14 cellular contexts compared by ENCODE assay signal in genomic region chr20:62898093-62898964, GRCh38. TPM values are rescaled to one million over a fixed set of nuclear protein-coding genes. Genes with fewer than 3 reads are reported as not detected.
A peak's percentile ranks its signal among the peaks of the same experiment; 100 is the strongest.
DNase-seq lines count a peak whose midpoint lies in the region; ATAC-seq and TF ChIP-seq lines count a peak whose summit lies in the region.
"Had no signal": no experiment of that assay in that cellular context is flagged by ENCODE, and none has a peak within 500 bp of the region (broad histone marks: within the 10 kb centered on the region; RNA-seq: fewer than 3 reads in every experiment).

No MANE protein-coding gene starts in this region.

- TF ChIP-seq POLR2A in stomach (IDR thresholded peaks at IDR 0.05), result no peak
- TF ChIP-seq POLR2A in thyroid gland (IDR thresholded peaks at IDR 0.05), result no peak
- TF ChIP-seq POLR2A in uterus (IDR thresholded peaks at IDR 0.05), result no peak

- TF ChIP-seq CTCF in WERI-Rb-1 (IDR thresholded peaks at IDR 0.05; ENCODE audit: low read depth, low read length) (no peak), stomach (IDR thresholded peaks at IDR 0.05) (no peak), thyroid gland (IDR thresholded peaks at IDR 0.05) (no peak), uterus (IDR thresholded peaks at IDR 0.05) (no peak)

- H3K27ac ChIP-seq in WERI-Rb-1 (peak overlapping the region; percentile 55), epithelial cell of prostate (peak overlapping the region; percentile 4), stomach (peak overlapping the region; percentile 56 to 79 (median 61)), thyroid gland (no peak overlapping the region), uterus (no peak overlapping the region)
- H3K27ac ChIP-seq: HL-60, ovary, SJSA1, suprapubic skin had no signal

- peak overlapping the region; percentile 66 to 85 for H3K4me3 Mint-ChIP-seq in activated T-cell treated with anti-CD3 and anti-CD28 coated beads, Interleukin-2, amount 50 U/mL, for 72 hours
- H3K4me3 Mint-ChIP-seq in activated T-cell treated with anti-CD3 and anti-CD28 coated beads, Interleukin-2, amount 50 U/mL, for 4 hours, result no peak overlapping the region

- no peaks in the 10 kb centered on the region for H3K9me3 ChIP-seq in WERI-Rb-1 (ENCODE audit: severe bottlenecking)
- no peaks in the 10 kb centered on the region for H3K9me3 ChIP-seq in stomach
- no peaks in the 10 kb centered on the region for H3K9me3 ChIP-seq in thyroid gland
- H3K9me3 ChIP-seq in uterus, result no peaks in the 10 kb centered on the region
- H3K9me3 ChIP-seq: ovary, SJSA1, suprapubic skin had no signal

- intact Hi-C loops in stomach (cut with DNase I; ENCODE audit: low total_unique reads), result no loop called here
- intact Hi-C loops in thyroid gland (cut with DNase I), result no loop called here
- intact Hi-C loops in uterus (cut with DNase I; ENCODE audit: low total_unique reads), result no loop called here

- H3K36me3 ChIP-seq in WERI-Rb-1 (peaks cover 61% of the 10 kb centered on the region), stomach (peaks cover 43 to 62% (median 60%) of the 10 kb centered on the region in 4 donors), thyroid gland (peaks cover 33 to 35% of the 10 kb centered on the region in 2 donors), uterus (no peaks in the 10 kb centered on the region)
- H3K36me3 ChIP-seq: ovary had no signal

- H3K4me1 Mint-ChIP-seq in activated T-cell treated with anti-CD3 and anti-CD28 coated beads, Interleukin-2, amount 50 U/mL, for 72 hours (ENCODE audit: low read depth), result peaks cover 52% of the 10 kb centered on the region
- H3K4me1 Mint-ChIP-seq in activated T-cell treated with anti-CD3 and anti-CD28 coated beads, Interleukin-2, amount 50 U/mL, for 4 hours (ENCODE audit: low read depth), result peaks cover 28% of the 10 kb centered on the region

- no peak for DNase-seq in activated T-cell treated with anti-CD3 and anti-CD28 coated beads, Interleukin-2, amount 50 U/mL, for 72 hours
- no peak for DNase-seq in activated T-cell treated with anti-CD3 and anti-CD28 coated beads, Interleukin-2, amount 50 U/mL, for 4 hours
- no peak for DNase-seq in WERI-Rb-1
- no peak for DNase-seq in epithelial cell of prostate (ENCODE audit: low read depth, low spot score)
- no peak for DNase-seq in stomach
- no peak for DNase-seq in thyroid gland
- DNase-seq in uterus, result no peak
- DNase-seq: foreskin fibroblast, Kasumi-1, ovary had no signal

- peak overlapping the region; percentile 69 for H3K27ac Mint-ChIP-seq in activated T-cell treated with anti-CD3 and anti-CD28 coated beads, Interleukin-2, amount 50 U/mL, for 72 hours

- 54 to 68% (median 61%) methylated on average over 16 of the region's 16 CpGs for WGBS in stomach, 5 donors
- 85 to 88% methylated on average over 16 of the region's 16 CpGs for WGBS in thyroid gland, 2 donors

- H3K27me3 ChIP-seq in WERI-Rb-1 (ENCODE audit: insufficient read depth, low read depth, severe bottlenecking) (no peaks in the 10 kb centered on the region), stomach (no peaks in the 10 kb centered on the region), thyroid gland (no peaks in the 10 kb centered on the region), uterus (no peaks in the 10 kb centered on the region)
- H3K27me3 ChIP-seq: ovary, SJSA1, suprapubic skin had no signal

- no peak for ATAC-seq in activated T-cell treated with anti-CD3 and anti-CD28 coated beads, Interleukin-2, amount 50 U/mL, for 72 hours (replicated peaks in 1 of 2)
- no peak for ATAC-seq in activated T-cell treated with anti-CD3 and anti-CD28 coated beads, Interleukin-2, amount 50 U/mL, for 4 hours
- ATAC-seq in GM21723 (IDR thresholded peaks at IDR 0.05; ENCODE audit: unreplicated experiment), result no peak

- peaks cover 7 to 37% of the 10 kb centered on the region in 2 donors for H3K36me3 Mint-ChIP-seq in activated T-cell treated with anti-CD3 and anti-CD28 coated beads, Interleukin-2, amount 50 U/mL, for 72 hours (ENCODE audit: insufficient read depth in 2 of 2)
- peaks cover 17% of the 10 kb centered on the region for H3K36me3 Mint-ChIP-seq in activated T-cell treated with anti-CD3 and anti-CD28 coated beads, Interleukin-2, amount 50 U/mL, for 4 hours (ENCODE audit: insufficient read depth)

- TF ChIP-seq EP300 in stomach (IDR thresholded peaks at IDR 0.05), result no peak

- H3K9me3 Mint-ChIP-seq in activated T-cell treated with anti-CD3 and anti-CD28 coated beads, Interleukin-2, amount 50 U/mL, for 72 hours, result no peaks in the 10 kb centered on the region
- no peaks in the 10 kb centered on the region for H3K9me3 Mint-ChIP-seq in activated T-cell treated with anti-CD3 and anti-CD28 coated beads, Interleukin-2, amount 50 U/mL, for 4 hours

- no peak overlapping the region for H3K4me3 ChIP-seq in WERI-Rb-1 (ENCODE audit: low read depth, low read length)
- H3K4me3 ChIP-seq in stomach, result no peak overlapping the region
- H3K4me3 ChIP-seq in thyroid gland (replicated peaks in 1 of 3), result no peak overlapping the region
- H3K4me3 ChIP-seq in uterus, result no peak overlapping the region
- H3K4me3 ChIP-seq: ovary, SJSA1, suprapubic skin had no signal

- H3K27me3 Mint-ChIP-seq in activated T-cell treated with anti-CD3 and anti-CD28 coated beads, Interleukin-2, amount 50 U/mL, for 72 hours (ENCODE audit: low read depth), result no peaks in the 10 kb centered on the region
- no peaks in the 10 kb centered on the region for H3K27me3 Mint-ChIP-seq in activated T-cell treated with anti-CD3 and anti-CD28 coated beads, Interleukin-2, amount 50 U/mL, for 4 hours (ENCODE audit: low read depth)

- H3K4me1 ChIP-seq in stomach (peaks cover 26 to 38% (median 36%) of the 10 kb centered on the region in 4 donors), thyroid gland (peaks cover 17 to 20% of the 10 kb centered on the region in 2 donors), uterus (peaks cover 5 to 8% of the 10 kb centered on the region in 2 donors)

RNA-seq across cellular contexts. Expression of gene DIDO1, which starts 28.0 kb away (rescaled TPM):
- total RNA-seq in activated T-cell treated with anti-CD3 and anti-CD28 coated beads, Interleukin-2, amount 50 U/mL, for 72 hours, result 10 to 100 TPM; 50.0 TPM
- 10 to 100 TPM; 44.9 to 49.9 (median 47.4) TPM for total RNA-seq in activated T-cell treated with anti-CD3 and anti-CD28 coated beads, Interleukin-2, amount 50 U/mL, for 4 hours
- total RNA-seq in stomach (100 to 1,000 TPM in 1 of 5 donors, 10 to 100 TPM in 4; 56.0 to 117 (median 74.2) TPM), thyroid gland (10 to 100 TPM; 67.7 to 92.9 (median 72.2) TPM), uterus (10 to 100 TPM; 20.9 to 92.8 (median 78.8) TPM)
- polyA plus RNA-seq in stomach, result 10 to 100 TPM in 2 of 3 donors, 1 to 10 TPM in 1; 8.1 to 14.2 (median 14.1) TPM

RNA-seq across cellular contexts. Expression of gene TCFL5, which starts 36.7 kb away (rescaled TPM):
- total RNA-seq in activated T-cell treated with anti-CD3 and anti-CD28 coated beads, Interleukin-2, amount 50 U/mL, for 72 hours, result 1 to 10 TPM; 4.4 to 4.9 TPM
- total RNA-seq in activated T-cell treated with anti-CD3 and anti-CD28 coated beads, Interleukin-2, amount 50 U/mL, for 4 hours, result 1 to 10 TPM; 4.4 to 4.9 (median 4.5) TPM
- 10 to 100 TPM in 2 of 5 donors, 1 to 10 TPM in 3; 3.0 to 29.5 (median 9.5) TPM for total RNA-seq in stomach
- polyA plus RNA-seq in stomach, result 1 to 10 TPM; 4.8 to 5.7 (median 5.0) TPM
- 10 to 100 TPM; 15.3 to 26.6 (median 20.6) TPM for total RNA-seq in thyroid gland
- total RNA-seq in uterus, result 10 to 100 TPM in 3 of 4 donors, 1 to 10 TPM in 1; 5.3 to 20.0 (median 14.2) TPM

RNA-seq across cellular contexts. Expression of gene GID8, which starts 39.6 kb away (rescaled TPM):
- total RNA-seq in activated T-cell treated with anti-CD3 and anti-CD28 coated beads, Interleukin-2, amount 50 U/mL, for 72 hours, result 10 to 100 TPM; 36.0 to 47.2 TPM
- 10 to 100 TPM; 42.7 to 52.9 (median 47.4) TPM for total RNA-seq in activated T-cell treated with anti-CD3 and anti-CD28 coated beads, Interleukin-2, amount 50 U/mL, for 4 hours
- total RNA-seq in stomach, result 10 to 100 TPM; 12.3 to 39.3 (median 19.2) TPM
- polyA plus RNA-seq in stomach, result 10 to 100 TPM; 10.8 to 13.6 (median 12.5) TPM
- total RNA-seq in thyroid gland, result 10 to 100 TPM; 30.3 to 38.5 (median 34.5) TPM
- 10 to 100 TPM; 16.4 to 48.6 (median 40.0) TPM for total RNA-seq in uterus

RNA-seq across cellular contexts. Expression of gene SLC17A9, which starts 54.2 kb away (rescaled TPM):
- 10 to 100 TPM; 10.2 to 11.8 TPM for total RNA-seq in activated T-cell treated with anti-CD3 and anti-CD28 coated beads, Interleukin-2, amount 50 U/mL, for 72 hours
- 10 to 100 TPM in 2 of 3 donors, 1 to 10 TPM in 1; 6.8 to 16.1 (median 13.3) TPM for total RNA-seq in activated T-cell treated with anti-CD3 and anti-CD28 coated beads, Interleukin-2, amount 50 U/mL, for 4 hours
- total RNA-seq in stomach (10 to 100 TPM in 4 of 5 donors, 1 to 10 TPM in 1; 9.0 to 76.4 (median 18.7) TPM), thyroid gland (1 to 10 TPM in 2 of 4 donors, under 1 TPM in 2; 0.68 to 1.6 (median 1.00) TPM), uterus (1 to 10 TPM in 2 of 4 donors, under 1 TPM in 1, not detected in 1; 0.26 to 5.4 (median 1.6) TPM)
- polyA plus RNA-seq in stomach, result 1 to 10 TPM; 1.1 to 10.0 (median 5.8) TPM
- total RNA-seq: SJSA1 had no signal

Comparison
In these comparisons a context has a peak if more than half of its experiments do, and no peak if none do; other contexts are left out.
1. H3K27ac ChIP-seq: peak in WERI-Rb-1 (single experiment), epithelial cell of prostate (single experiment) and stomach (5 of 5); none in thyroid gland (0 of 3) and uterus (0 of 2).